ENCODE assay signal across 30 cellular contexts in genomic region chr16:22847690-22848089, GRCh38. TPM values are rescaled to one million over a fixed set of nuclear protein-coding genes. Genes with fewer than 3 reads are reported as not detected.
"Had no signal": no experiment of that assay in that cellular context is flagged by ENCODE, and none has a peak within 500 bp of the region (broad histone marks: within the 10 kb centered on the region; RNA-seq: fewer than 3 reads in every experiment).

No MANE protein-coding gene starts in this region.

- H3K9me3 ChIP-seq: ovary, psoas muscle, spleen, suprapubic skin, testis, tibial artery, transverse colon, upper lobe of right lung, uterus had no signal

- H3K9ac ChIP-seq: neural progenitor cell, parathyroid adenoma had no signal

- H2AFZ ChIP-seq: parathyroid adenoma had no signal

- H3K27me3 ChIP-seq: neural progenitor cell, ovary, suprapubic skin, testis, tibial artery, uterus had no signal

- H3K79me2 ChIP-seq: parathyroid adenoma had no signal

- H3K4me3 ChIP-seq: neural progenitor cell, ovary, psoas muscle, skin epidermis, smooth muscle cell, spleen, suprapubic skin, testis, tibial artery, transverse colon, upper lobe of right lung, uterus had no signal

- ATAC-seq: natural killer cell; psoas muscle; right cardiac atrium; sciatic nerve; stimulated activated memory B cell treated with anti-CD40 and anti-IgM and Interleukin-4, amounts not matched to agents 10 μg/mL and 1 μg/mL and 100 μg/mL, for 72 hours; stimulated activated naive CD8-positive, alpha-beta T cell treated with anti-CD3 and anti-CD28 coated beads, Interleukin-15, amount 100 ng/mL, for 72 hours; stimulated activated naive CD8-positive, alpha-beta T cell treated with anti-CD3 and anti-CD28 coated beads, Interleukin-15, Interleukin-2, amounts not matched to agents 100 U/mL and 50 U/mL, for 24 hours; upper lobe of right lung had no signal

- H3K4me2 ChIP-seq: neural progenitor cell, smooth muscle cell had no signal

- DNase-seq: natural killer cell; occipital lobe; ovary; posterior cingulate gyrus; psoas muscle; right cardiac atrium; spleen; stimulated activated CD4-positive, alpha-beta T cell treated with anti-CD3 and anti-CD28 coated beads, Interleukin-12 subunit alpha, Interleukin-12 subunit beta, amount 100 ng/mL, for 4 hours; stimulated activated CD4-positive, alpha-beta T cell treated with anti-CD3 and anti-CD28 coated beads, Interleukin-1b, Interleukin-23, amount 100 ng/mL, for 48 hours; stimulated activated CD4-positive, alpha-beta T cell treated with anti-CD3 and anti-CD28 coated beads, Interleukin-4, amount 100 ng/mL, for 1 hour; stimulated activated CD4-positive, alpha-beta T cell treated with anti-CD3 and anti-CD28 coated beads, Interleukin-4, amount 100 ng/mL, for 4 hours; stimulated activated CD8-positive, alpha-beta memory T cell treated with anti-CD3 and anti-CD28 coated beads, Interleukin-4, amount 100 ng/mL, for 48 hours; stimulated activated naive CD4-positive, alpha-beta T cell; stimulated activated naive CD8-positive, alpha-beta T cell treated with anti-CD3 and anti-CD28 coated beads, Interleukin-15, amount 100 ng/mL, for 72 hours; stimulated activated naive CD8-positive, alpha-beta T cell treated with anti-CD3 and anti-CD28 coated beads, Interleukin-15, Interleukin-2, amounts not matched to agents 100 U/mL and 50 U/mL, for 24 hours; substantia nigra; testis; tibial artery; transverse colon; upper lobe of right lung; uterus had no signal

- H3K4me1 ChIP-seq: neural progenitor cell, parathyroid adenoma, psoas muscle, spleen, suprapubic skin, testis, tibial artery, transverse colon, upper lobe of right lung, uterus had no signal

- H3K27ac ChIP-seq: neural progenitor cell, ovary, parathyroid adenoma, psoas muscle, skin epidermis, spleen, suprapubic skin, testis, tibial artery, transverse colon, upper lobe of right lung, uterus had no signal

- H3K36me3 ChIP-seq: neural progenitor cell, ovary, spleen, suprapubic skin, tibial artery, transverse colon, upper lobe of right lung, uterus had no signal

RNA-seq across cellular contexts. Expression of gene HS3ST2, which starts 33.7 kb away (rescaled TPM):
- total RNA-seq: natural killer cell, progenitor cell of endocrine pancreas, renal cortical epithelial cell, smooth muscle cell had no signal
- polyA plus RNA-seq: smooth muscle cell had no signal
